8 cellular contexts compared by ENCODE assay signal in genomic region chr1:93615201-93616150, GRCh38.
DNase-seq lines count a peak whose midpoint lies in the region; ATAC-seq lines count a peak whose summit lies in the region.

No MANE protein-coding gene starts in this region.

- peak overlapping the region; percentile 32 for H3K9ac ChIP-seq in iPS-18a (ENCODE audit: low read length)

- H3K4me1 Mint-ChIP-seq in stimulated activated memory B cell treated with anti-CD40 and anti-IgM and Interleukin-4, amounts not matched to agents 10 μg/mL and 1 μg/mL and 100 μg/mL, for 72 hours, result peaks cover 88% of the 10 kb centered on the region

- no peaks in the 10 kb centered on the region for H3K9me3 ChIP-seq in iPS-18a (ENCODE audit: control insufficient read depth, low read depth, low read length)

- peak overlapping the region; percentile 51 for H3K27ac ChIP-seq in iPS-18a (ENCODE audit: low read length)

- no peak overlapping the region for H3K4me3 ChIP-seq in iPS-18a (ENCODE audit: low read length)

- no peaks in the 10 kb centered on the region for H3K9me3 Mint-ChIP-seq in stimulated activated memory B cell treated with anti-CD40 and anti-IgM and Interleukin-4, amounts not matched to agents 10 μg/mL and 1 μg/mL and 100 μg/mL, for 72 hours

- ATAC-seq in GM21381 (IDR thresholded peaks at IDR 0.05; ENCODE audit: unreplicated experiment) (peak; percentile 82), HG03558 (IDR thresholded peaks at IDR 0.05; ENCODE audit: extremely low read depth, unreplicated experiment) (peak; percentile 70)
- peak; percentile 86 for ATAC-seq in stimulated activated memory B cell treated with anti-CD40 and anti-IgM and Interleukin-4, amounts not matched to agents 10 μg/mL and 1 μg/mL and 100 μg/mL, for 72 hours

- no peaks in the 10 kb centered on the region for H3K27me3 ChIP-seq in iPS-18a (ENCODE audit: control insufficient read depth, insufficient read depth, low read length)

- H3K4me3 Mint-ChIP-seq in stimulated activated memory B cell treated with anti-CD40 and anti-IgM and Interleukin-4, amounts not matched to agents 10 μg/mL and 1 μg/mL and 100 μg/mL, for 72 hours, result peak overlapping the region; percentile 52

- peaks cover 21% of the 10 kb centered on the region for H3K36me3 Mint-ChIP-seq in stimulated activated memory B cell treated with anti-CD40 and anti-IgM and Interleukin-4, amounts not matched to agents 10 μg/mL and 1 μg/mL and 100 μg/mL, for 72 hours

- H3K27me3 Mint-ChIP-seq in stimulated activated memory B cell treated with anti-CD40 and anti-IgM and Interleukin-4, amounts not matched to agents 10 μg/mL and 1 μg/mL and 100 μg/mL, for 72 hours, result no peaks in the 10 kb centered on the region

- H3K36me3 ChIP-seq in iPS-18a (ENCODE audit: control insufficient read depth, low read depth, low read length), result no peaks in the 10 kb centered on the region

- peak overlapping the region; percentile 94 for H3K27ac Mint-ChIP-seq in stimulated activated memory B cell treated with anti-CD40 and anti-IgM and Interleukin-4, amounts not matched to agents 10 μg/mL and 1 μg/mL and 100 μg/mL, for 72 hours

- peaks cover 33% of the 10 kb centered on the region for H3K4me1 ChIP-seq in iPS-18a (ENCODE audit: control insufficient read depth, low read depth, low read length)

- DNase-seq in EL (peak; percentile 90), HK-2 (ENCODE audit: unreplicated experiment) (no peak), COLO829 (ENCODE audit: low spot score) (no peak)
- DNase-seq in activated CD8-positive, alpha-beta memory T cell treated with anti-CD3 and anti-CD28 coated beads, Interleukin-2, amount 50 U/mL, for 48 hours, result peak; percentile 80

Comparison
In these comparisons a context has a peak if more than half of its experiments do, and no peak if none do; other contexts are left out.
1. DNase-seq: peak in EL (single experiment) and activated CD8-positive, alpha-beta memory T cell treated with anti-CD3 and anti-CD28 coated beads, Interleukin-2, amount 50 U/mL, for 48 hours (single experiment); none in HK-2 (single experiment) and COLO829 (single experiment).
2. Peak in every context shown above with its lines, with median percentiles within 50 percentile points of each other: ATAC-seq.